In the genomic region with DNA sequence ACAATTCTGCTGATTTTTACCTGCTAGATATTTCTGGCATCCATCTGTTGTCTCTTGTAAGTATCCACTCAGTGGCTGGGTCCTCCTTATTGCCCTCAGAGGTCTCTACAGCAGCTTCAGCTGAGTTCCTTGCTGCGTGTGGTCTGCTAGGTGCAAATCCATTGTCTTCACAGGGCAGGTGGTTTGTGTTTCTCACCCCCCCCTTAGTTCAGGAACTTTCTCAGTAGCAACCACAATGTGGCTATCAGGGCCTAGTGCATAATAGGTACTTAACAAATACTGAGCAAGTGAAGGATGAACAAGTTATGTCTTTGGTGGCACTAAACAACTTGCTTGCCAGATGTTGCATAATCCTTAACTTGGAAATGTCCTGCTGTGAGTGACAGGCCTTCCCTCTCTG, we compare ENCODE assay signal across 25 cellular contexts.
"Had no signal": no experiment of that assay in that cellular context is flagged by ENCODE, and none has a peak within 500 bp of the region (broad histone marks: within the 10 kb centered on the region; RNA-seq: fewer than 3 reads in every experiment).

No MANE protein-coding gene starts in this region.

- H3K27ac Mint-ChIP-seq: naive thymus-derived CD8-positive, alpha-beta T cell; progenitor cell of endocrine pancreas had no signal

- DNase-seq: dermis blood vessel endothelial cell; effector memory CD4-positive, alpha-beta T cell; erythroblast; esophagus squamous epithelium; foreskin melanocyte; glutamatergic neuron; heart right ventricle; hippocampal formation; islet precursor cell; kidney glomerular epithelial cell; left ventricle myocardium superior; lower lobe of right lung; naive thymus-derived CD8-positive, alpha-beta T cell; right lobe of liver; stimulated activated CD4-positive, alpha-beta T cell treated with anti-CD3 and anti-CD28 coated beads, Interleukin-12 subunit alpha, Interleukin-12 subunit beta, amount 100 ng/mL, for 4 hours; stimulated activated CD4-positive, alpha-beta T cell treated with anti-CD3 and anti-CD28 coated beads, Interleukin-1b, Interleukin-23, amount 100 ng/mL, for 48 hours; stimulated activated CD4-positive, alpha-beta T cell treated with anti-CD3 and anti-CD28 coated beads, Interleukin-4, amount 100 ng/mL, for 1 hour; stimulated activated CD8-positive, alpha-beta memory T cell treated with anti-CD3 and anti-CD28 coated beads, Interleukin-4, amount 100 ng/mL, for 48 hours; stimulated activated naive CD4-positive, alpha-beta T cell treated with Interleukin-2 at 50 U/mL for 16 hours; substantia nigra; testis; tibial artery; upper lobe of left lung had no signal

- ATAC-seq: heart right ventricle; left ventricle myocardium superior; lower lobe of right lung; naive thymus-derived CD8-positive, alpha-beta T cell; right lobe of liver had no signal

- H3K36me3 Mint-ChIP-seq: naive thymus-derived CD8-positive, alpha-beta T cell had no signal

- H3K4me3 Mint-ChIP-seq: naive thymus-derived CD8-positive, alpha-beta T cell; neural crest cell had no signal
